30 cellular contexts compared by ENCODE assay signal in genomic region chr4:53920883-53921282, GRCh38.
"Had no signal": no experiment of that assay in that cellular context is flagged by ENCODE, and none has a peak within 500 bp of the region (broad histone marks: within the 10 kb centered on the region; RNA-seq: fewer than 3 reads in every experiment).

No MANE protein-coding gene starts in this region.

- ATAC-seq: activated CD4-positive, CD25-positive, alpha-beta regulatory T cell treated with anti-CD3 and anti-CD28 coated beads, Interleukin-2, amount 50 U/mL, for 24 hours; activated CD8-positive, alpha-beta memory T cell treated with anti-CD3 and anti-CD28 coated beads, Interleukin-2, amount 10 ng/mL, durations not matched to agents 7 days and 5 days; activated CD8-positive, alpha-beta T cell treated with anti-CD3 and anti-CD28 coated beads, Interleukin-2, amount 10 ng/mL, durations not matched to agents 7 days and 5 days; activated naive CD8-positive, alpha-beta T cell treated with anti-CD3 and anti-CD28 coated beads, Interleukin-2, amount 50 U/mL, for 24 hours had no signal

- FAIRE-seq: bronchial epithelial cell, TTC549 had no signal

- H3K36me3 ChIP-seq: ascending aorta, cardiac muscle cell had no signal

- H3K27ac ChIP-seq: ascending aorta, cardiac muscle cell, VCaP had no signal

- DNase-seq: activated CD4-positive, alpha-beta memory T cell treated with anti-CD3 and anti-CD28 coated beads, Interleukin-2, amount 10 ng/mL, durations not matched to agents 7 days and 5 days; activated CD4-positive, alpha-beta T cell treated with anti-CD3 and anti-CD28 coated beads for 1 hour; activated CD4-positive, alpha-beta T cell treated with anti-CD3 and anti-CD28 coated beads for 36 hours; activated CD4-positive, alpha-beta T cell treated with anti-CD3 and anti-CD28 coated beads, Interleukin-2, amount 10 ng/mL, durations not matched to agents 7 days and 5 days; activated CD4-positive, CD25-positive, alpha-beta regulatory T cell; activated CD8-positive, alpha-beta memory T cell treated with anti-CD3 and anti-CD28 coated beads for 24 hours; activated CD8-positive, alpha-beta memory T cell treated with anti-CD3 and anti-CD28 coated beads, Interleukin-2, amount 10 ng/mL, durations not matched to agents 7 days and 5 days; activated CD8-positive, alpha-beta memory T cell treated with anti-CD3 and anti-CD28 coated beads, Interleukin-2, amount 50 U/mL, for 48 hours; activated CD8-positive, alpha-beta T cell treated with anti-CD3 and anti-CD28 coated beads, Interleukin-2, amount 10 ng/mL, durations not matched to agents 7 days and 5 days; activated effector memory CD4-positive, alpha-beta T cell treated with Interleukin-2 at 50 U/mL for 16 hours; activated gamma-delta T cell; activated naive CD4-positive, alpha-beta T cell treated with anti-CD3 and anti-CD28 coated beads, Interleukin-2, amount 10 ng/mL, durations not matched to agents 7 days and 5 days; activated naive CD4-positive, alpha-beta T cell treated with Interleukin-2 at 50 U/mL for 16 hours; activated naive CD8-positive, alpha-beta T cell treated with anti-CD3 and anti-CD28 coated beads, Interleukin-2, amount 10 ng/mL, durations not matched to agents 7 days and 5 days; activated naive CD8-positive, alpha-beta T cell treated with anti-CD3 and anti-CD28 coated beads, Interleukin-2, amount 50 U/mL, for 24 hours; activated T-cell treated with anti-CD3 and anti-CD28 coated beads, Interleukin-2, amount 50 U/mL, for 24 hours; activated T-cell treated with anti-CD3 and anti-CD28 coated beads, Interleukin-2, amount 50 U/mL, for 48 hours; amygdala; anterior cingulate cortex; caudate nucleus; cerebellar nuclear complex; T-helper 1 cell; T-helper 2 cell; T-helper 9 cell had no signal

- H3K27me3 ChIP-seq: ascending aorta, cardiac muscle cell had no signal

- H3K4me1 ChIP-seq: ascending aorta had no signal

- H3K9me3 ChIP-seq: ascending aorta had no signal

- H3K4me3 ChIP-seq: ascending aorta, cardiac muscle cell had no signal
